8 cellular contexts compared by ENCODE assay signal in the genomic region with DNA sequence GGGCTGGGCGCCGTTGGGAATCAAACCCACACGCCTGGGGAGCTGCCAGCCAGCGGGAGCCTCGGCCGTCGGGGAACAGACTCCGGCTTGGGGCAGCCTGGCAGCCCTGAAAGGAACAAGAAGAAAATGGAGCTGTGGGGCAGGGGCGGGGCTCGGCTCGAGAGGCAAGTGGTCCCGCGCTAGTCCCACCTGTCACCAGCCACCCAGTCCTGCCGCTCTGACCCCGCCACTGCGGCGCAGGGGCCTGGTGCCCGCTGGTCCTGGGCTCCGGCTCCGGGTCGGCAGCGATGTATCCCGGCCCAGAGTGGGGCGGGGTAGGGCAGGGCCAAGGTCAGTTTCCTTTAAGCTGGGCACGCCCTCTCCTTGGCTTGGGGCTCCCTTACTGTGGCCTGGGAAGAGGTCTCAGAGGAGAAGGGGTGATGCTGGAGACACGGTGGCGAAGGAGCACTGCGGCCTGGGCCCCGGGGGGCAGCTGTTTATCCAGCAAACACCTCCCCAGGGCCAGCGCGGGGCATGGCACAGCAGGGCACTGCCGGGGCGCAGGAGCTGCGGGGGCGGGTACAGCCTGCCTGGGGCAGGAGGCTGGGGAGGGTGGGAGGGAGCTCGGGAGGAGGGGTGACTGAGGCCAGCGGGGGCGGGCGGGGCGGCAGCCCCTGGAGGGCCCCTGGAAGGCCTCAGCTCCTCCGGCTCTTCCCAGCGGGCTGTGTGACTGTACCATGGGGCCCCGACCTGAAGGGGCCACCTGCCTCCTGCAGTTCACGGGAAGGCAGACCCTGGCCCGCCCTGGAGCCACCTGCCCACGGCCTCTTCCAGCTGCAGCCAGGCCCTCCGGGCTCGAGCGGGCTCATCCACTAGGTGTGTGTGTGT. TPM values are rescaled to one million over a fixed set of nuclear protein-coding genes. Genes with fewer than 3 reads are reported as not detected.
A peak's percentile ranks its signal among the peaks of the same experiment; 100 is the strongest.
DNase-seq lines count a peak whose midpoint lies in the region.

No MANE protein-coding gene starts in this region.

- no peak overlapping the region for H4K91ac ChIP-seq in neuronal stem cell (ENCODE audit: low read depth, low read length, poor library complexity)

- peak overlapping the region; percentile 7 for H2BK5ac ChIP-seq in neuronal stem cell (ENCODE audit: low read length)

- peak overlapping the region; percentile 82 for H3K18ac ChIP-seq in neuronal stem cell (ENCODE audit: low read length)

- H3K9ac ChIP-seq in HUES64 (ENCODE audit: low read depth, low read length): no peak overlapping the region
- peak overlapping the region; percentile 89 for H3K9ac ChIP-seq in neuronal stem cell (ENCODE audit: low read depth, low read length, poor library complexity)

- WGBS in HUES64: 40% methylated on average over 43 of the region's 49 CpGs
- 43 to 44% methylated on average over 47 to 49 of the region's 49 CpGs for WGBS in ectodermal cell, 2 experiments
- no CpG with 5 or more reads among the region's 49 CpGs for WGBS in neuronal stem cell (ENCODE audit: extremely low coverage in 2 of 2, insufficient read length in 2 of 2, insufficient replicate concordance in 1 of 2), 2 donors

- H3K4me3 ChIP-seq in HUES64 (ENCODE audit: low read length) (peak overlapping the region; percentile 56), ectodermal cell (ENCODE audit: insufficient read depth, low read depth, low read length) (peak overlapping the region; percentile 5), neuronal stem cell (ENCODE audit: low read length in 2 of 2) (peak overlapping the region in 1 of 2 donors; percentile 67)

- H2BK120ac ChIP-seq in neuronal stem cell (ENCODE audit: low read depth, low read length): no peak overlapping the region

- H3K4me2 ChIP-seq in neuronal stem cell (ENCODE audit: insufficient read depth, low read length, poor library complexity, severe bottlenecking): peak overlapping the region; percentile 49

- H2BK15ac ChIP-seq in neuronal stem cell (ENCODE audit: low read length): peak overlapping the region; percentile 38

- peak overlapping the region; percentile 98 for H2AK5ac ChIP-seq in neuronal stem cell (ENCODE audit: low read depth, low read length)

- H3K27me3 ChIP-seq in HUES64 (ENCODE audit: insufficient read depth, low read length) (peaks cover 10% of the 10 kb centered on the region; the same call in 1 of the 2 replicates), ectodermal cell (ENCODE audit: control insufficient read depth, insufficient read depth, low read length, poor library complexity, severe bottlenecking) (peaks cover 16% of the 10 kb centered on the region), neuronal stem cell (ENCODE audit: control insufficient read depth in 3 of 3, insufficient read depth in 3 of 3, low read depth in 1 of 3, low read length in 3 of 3) (peaks cover 0 to 16% (median 0%) of the 10 kb centered on the region in 3 experiments)

- H3K79me1 ChIP-seq in neuronal stem cell (ENCODE audit: low read depth, low read length): peaks cover 5% of the 10 kb centered on the region

- H4K8ac ChIP-seq in neuronal stem cell (ENCODE audit: low read depth, low read length): no peak overlapping the region

- H3K27ac ChIP-seq in HUES64 (ENCODE audit: low read depth, low read length): no peak overlapping the region
- no peak overlapping the region for H3K27ac ChIP-seq in ectodermal cell (ENCODE audit: insufficient read depth, low read depth, low read length, poor library complexity, severe bottlenecking)
- H3K27ac ChIP-seq in neuronal stem cell (replicated peaks; ENCODE audit: low read length): no peak overlapping the region

- H2AFZ ChIP-seq in neuronal stem cell (ENCODE audit: low read length): peak overlapping the region; percentile 30

- peak overlapping the region; percentile 90 for H3K4ac ChIP-seq in neuronal stem cell (ENCODE audit: low read length)

- H3K4me1 ChIP-seq in HUES64 (ENCODE audit: insufficient read depth, low read length) (no peaks in the 10 kb centered on the region), ectodermal cell (ENCODE audit: control insufficient read depth, insufficient read depth, low read length) (peaks cover 18% of the 10 kb centered on the region), neuronal stem cell (ENCODE audit: control insufficient read depth in 2 of 2, insufficient read depth in 1 of 2, low read depth in 1 of 2, low read length in 2 of 2) (peaks cover 16 to 25% of the 10 kb centered on the region in 2 donors)

- H3K36me3 ChIP-seq in HUES64 (ENCODE audit: insufficient read depth, low read length) (no peaks in the 10 kb centered on the region), ectodermal cell (ENCODE audit: control insufficient read depth, insufficient read depth, low read length) (no peaks in the 10 kb centered on the region), neuronal stem cell (replicated peaks in 1 of 2; ENCODE audit: control insufficient read depth in 2 of 2, insufficient read depth in 2 of 2, low read length in 2 of 2) (peaks cover 0 to 1% of the 10 kb centered on the region in 2 donors)

- DNase-seq in ELR (ENCODE audit: low read depth) (peak; percentile 56), neuronal stem cell (ENCODE audit: low spot score) (no peak), NCI-H1105 treated with DMSO at 0.1 percent for 48 hours (lab: John Stamatoyannopoulos, UW) (no peak), SW 1271 (lab: John Stamatoyannopoulos, UW) (no peak), ureter (ENCODE audit: low spot score) (no peak)
- no peak for DNase-seq in stimulated activated naive CD4-positive, alpha-beta T cell (lab: John Stamatoyannopoulos, UW)

- H2BK12ac ChIP-seq in neuronal stem cell (ENCODE audit: low read length): no peak overlapping the region

- peak overlapping the region; percentile 90 for H3K14ac ChIP-seq in neuronal stem cell (ENCODE audit: low read length)

- no peaks in the 10 kb centered on the region for H3K9me3 ChIP-seq in HUES64 (ENCODE audit: insufficient read depth, low read depth, low read length)
- no peaks in the 10 kb centered on the region for H3K9me3 ChIP-seq in ectodermal cell (ENCODE audit: control insufficient read depth, low read length)
- H3K9me3 ChIP-seq in neuronal stem cell (replicated peaks in 1 of 2; ENCODE audit: control insufficient read depth in 2 of 2, insufficient read depth in 1 of 2, low read depth in 1 of 2, low read length in 2 of 2): peaks cover 0 to 5% of the 10 kb centered on the region in 2 donors

- peak overlapping the region; percentile 75 for H3K23ac ChIP-seq in neuronal stem cell (ENCODE audit: low read depth, low read length, poor library complexity)

RNA-seq across cellular contexts. Expression of a gene that starts 15.6 kb away (rescaled TPM):
- polyA plus RNA-seq in HUES64 (2013, experiment 1 of 2): 135 TPM
- 133 TPM for polyA plus RNA-seq in HUES64 (2013, experiment 2 of 2)
- 332 TPM for polyA plus RNA-seq in ectodermal cell (2013, experiment 1 of 4)
- polyA plus RNA-seq in ectodermal cell (2013, experiment 2 of 4): 309 TPM
- 238 TPM for polyA plus RNA-seq in ectodermal cell (2013, experiment 3 of 4)
- 239 TPM for polyA plus RNA-seq in ectodermal cell (2013, experiment 4 of 4)
- polyA plus RNA-seq in neuronal stem cell (2013, experiment 1 of 2): 196 TPM
- polyA plus RNA-seq in neuronal stem cell (2013, experiment 2 of 2): 192 TPM
- 85.3 TPM for total RNA-seq in ureter
